Comparison of ENCODE assay signal across 32 cellular contexts in the genomic region with DNA sequence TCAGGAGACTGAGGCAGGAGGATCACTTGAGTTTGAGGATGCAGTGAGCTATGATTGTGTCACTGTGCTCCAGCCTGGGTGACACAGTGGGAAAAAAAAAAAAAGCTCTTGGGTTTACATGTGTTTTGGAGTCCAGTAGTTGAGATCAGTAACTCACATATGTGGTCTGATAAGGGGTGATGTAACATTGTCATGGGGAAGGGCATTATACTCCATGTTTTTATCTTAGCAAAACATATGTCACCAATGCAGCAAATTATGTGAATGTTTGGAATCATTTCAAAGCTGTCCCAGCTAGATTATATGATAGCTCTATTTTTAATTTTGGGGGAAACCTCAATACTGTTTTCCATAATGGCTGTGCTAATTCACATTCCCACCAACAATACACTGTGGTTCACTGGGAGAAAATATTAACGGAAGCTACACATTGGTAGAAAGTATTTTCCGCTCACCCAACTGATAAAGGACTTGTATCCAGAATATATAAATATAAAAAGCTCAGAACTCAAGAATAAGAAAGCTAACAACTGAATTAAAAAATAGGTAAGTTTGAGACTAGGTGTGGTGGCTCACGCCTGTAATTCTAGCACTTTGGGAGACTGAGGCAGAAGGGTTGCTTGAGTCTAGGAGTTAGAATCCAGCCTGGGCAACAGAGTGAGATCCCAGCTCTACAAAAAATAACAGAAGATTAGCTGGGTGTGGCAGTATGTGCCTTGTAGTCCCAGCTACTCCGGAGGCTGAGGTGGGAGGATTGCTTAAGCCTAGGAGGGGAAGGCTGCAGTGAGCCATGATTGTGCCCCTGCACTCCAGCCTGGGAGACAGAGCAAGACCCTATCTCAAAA.
"Had no signal": no experiment of that assay in that cellular context is flagged by ENCODE, and none has a peak within 500 bp of the region (broad histone marks: within the 10 kb centered on the region; RNA-seq: fewer than 3 reads in every experiment).

No MANE protein-coding gene starts in this region.

- H3K9me3 ChIP-seq: Peyer's patch, SJSA1 had no signal

- H3K4me1 ChIP-seq: Peyer's patch, SJSA1 had no signal

- H3K4me3 ChIP-seq: Peyer's patch, SJSA1 had no signal

- H3K9me3 Mint-ChIP-seq: activated CD4-positive, alpha-beta memory T cell treated with anti-CD3 and anti-CD28 coated beads, Interleukin-2, amount 10 ng/mL, durations not matched to agents 7 days and 5 days; activated naive CD4-positive, alpha-beta T cell treated with anti-CD3 and anti-CD28 coated beads, Interleukin-2, amount 10 ng/mL, durations not matched to agents 7 days and 5 days; activated naive CD8-positive, alpha-beta T cell treated with anti-CD3 and anti-CD28 coated beads, Interleukin-2, amount 50 U/mL, for 24 hours had no signal

- H3K27me3 ChIP-seq: Peyer's patch, SJSA1 had no signal

- H3K27ac ChIP-seq: Peyer's patch, SJSA1, WERI-Rb-1 had no signal

- DNase-seq: activated CD4-positive, alpha-beta memory T cell treated with anti-CD3 and anti-CD28 coated beads, Interleukin-2, amount 10 ng/mL, durations not matched to agents 7 days and 5 days; activated CD4-positive, alpha-beta T cell treated with anti-CD3 and anti-CD28 coated beads for 1 hour; activated CD4-positive, alpha-beta T cell treated with anti-CD3 and anti-CD28 coated beads for 48 hours; activated CD4-positive, CD25-positive, alpha-beta regulatory T cell; activated CD8-positive, alpha-beta memory T cell treated with anti-CD3 and anti-CD28 coated beads for 24 hours; activated CD8-positive, alpha-beta memory T cell treated with anti-CD3 and anti-CD28 coated beads, Interleukin-2, amount 10 ng/mL, durations not matched to agents 7 days and 5 days; activated CD8-positive, alpha-beta memory T cell treated with anti-CD3 and anti-CD28 coated beads, Interleukin-2, amount 50 U/mL, for 48 hours; activated effector memory CD4-positive, alpha-beta T cell treated with Interleukin-2 at 50 U/mL for 16 hours; activated naive CD4-positive, alpha-beta T cell treated with anti-CD3 and anti-CD28 coated beads, Interleukin-2, amount 10 ng/mL, durations not matched to agents 7 days and 5 days; activated naive CD8-positive, alpha-beta T cell treated with anti-CD3 and anti-CD28 coated beads, Interleukin-2, amount 50 U/mL, for 24 hours; activated T-cell treated with anti-CD3 and anti-CD28 coated beads, Interleukin-2, amount 50 U/mL, for 48 hours; anterior cingulate cortex; central memory CD4-positive, alpha-beta T cell; Karpas-422; NCI-H1048; NCI-H1105 treated with DMSO at 0.1 percent for 48 hours; NCI-H1436; NCI-H1694; NCI-H1930; NCI-H2081 treated with DMSO at 0.1 percent for 48 hours; NCI-H226; NCI-H446 treated with DMSO at 0.1 percent for 48 hours; NCI-H524 treated with DMSO at 0.1 percent for 48 hours; PC-3; Peyer's patch; RPMI8226; SHP77 treated with DMSO at 0.1 percent for 48 hours; T1000; WERI-Rb-1 had no signal

- H3K4me1 Mint-ChIP-seq: activated naive CD8-positive, alpha-beta T cell treated with anti-CD3 and anti-CD28 coated beads, Interleukin-2, amount 50 U/mL, for 24 hours had no signal

- H3K36me3 Mint-ChIP-seq: activated naive CD4-positive, alpha-beta T cell treated with anti-CD3 and anti-CD28 coated beads, Interleukin-2, amount 10 ng/mL, durations not matched to agents 7 days and 5 days had no signal

- H3K4me3 Mint-ChIP-seq: activated CD4-positive, alpha-beta memory T cell treated with anti-CD3 and anti-CD28 coated beads, Interleukin-2, amount 10 ng/mL, durations not matched to agents 7 days and 5 days; activated CD8-positive, alpha-beta memory T cell treated with anti-CD3 and anti-CD28 coated beads, Interleukin-2, amount 10 ng/mL, durations not matched to agents 7 days and 5 days; activated naive CD4-positive, alpha-beta T cell treated with anti-CD3 and anti-CD28 coated beads, Interleukin-2, amount 10 ng/mL, durations not matched to agents 7 days and 5 days; activated naive CD8-positive, alpha-beta T cell; activated naive CD8-positive, alpha-beta T cell treated with anti-CD3 and anti-CD28 coated beads, Interleukin-2, amount 50 U/mL, for 24 hours; brain had no signal

- H3K27me3 Mint-ChIP-seq: activated CD4-positive, alpha-beta memory T cell treated with anti-CD3 and anti-CD28 coated beads, Interleukin-2, amount 10 ng/mL, durations not matched to agents 7 days and 5 days; activated CD8-positive, alpha-beta memory T cell treated with anti-CD3 and anti-CD28 coated beads, Interleukin-2, amount 10 ng/mL, durations not matched to agents 7 days and 5 days; activated naive CD4-positive, alpha-beta T cell treated with anti-CD3 and anti-CD28 coated beads, Interleukin-2, amount 10 ng/mL, durations not matched to agents 7 days and 5 days; activated naive CD8-positive, alpha-beta T cell; activated naive CD8-positive, alpha-beta T cell treated with anti-CD3 and anti-CD28 coated beads, Interleukin-2, amount 50 U/mL, for 24 hours; brain had no signal

- H3K36me3 ChIP-seq: Peyer's patch, SJSA1, WERI-Rb-1 had no signal

- H3K27ac Mint-ChIP-seq: activated CD4-positive, alpha-beta memory T cell treated with anti-CD3 and anti-CD28 coated beads, Interleukin-2, amount 10 ng/mL, durations not matched to agents 7 days and 5 days; activated CD8-positive, alpha-beta memory T cell treated with anti-CD3 and anti-CD28 coated beads, Interleukin-2, amount 10 ng/mL, durations not matched to agents 7 days and 5 days; activated naive CD4-positive, alpha-beta T cell treated with anti-CD3 and anti-CD28 coated beads, Interleukin-2, amount 10 ng/mL, durations not matched to agents 7 days and 5 days; activated naive CD8-positive, alpha-beta T cell; activated naive CD8-positive, alpha-beta T cell treated with anti-CD3 and anti-CD28 coated beads, Interleukin-2, amount 50 U/mL, for 24 hours; brain had no signal
